In the genomic region with DNA sequence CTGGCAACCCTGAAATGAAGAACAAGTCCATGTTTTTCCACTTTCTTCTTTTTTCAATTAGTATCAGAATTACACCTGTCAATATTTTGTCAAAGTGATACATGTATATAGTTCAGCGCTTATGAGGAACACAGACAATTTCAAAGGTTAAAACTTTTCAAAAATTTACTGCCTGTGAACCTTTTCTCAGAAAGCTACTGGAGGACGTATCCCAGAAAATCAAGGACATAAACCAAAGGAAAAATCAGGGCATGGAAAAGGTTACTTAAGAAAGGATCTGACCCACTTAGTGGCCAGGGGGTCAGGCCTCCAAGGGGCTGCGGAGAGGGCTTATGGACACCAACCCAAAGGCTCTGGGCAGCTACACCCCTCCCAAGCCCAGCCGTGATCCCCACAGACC, we compare ENCODE assay signal across 6 cellular contexts.
"Had no signal": no experiment of that assay in that cellular context is flagged by ENCODE, and none has a peak within 500 bp of the region (broad histone marks: within the 10 kb centered on the region; RNA-seq: fewer than 3 reads in every experiment).

No MANE protein-coding gene starts in this region.

- H3K36me3 ChIP-seq: HAP-1 had no signal

- H3K4me1 ChIP-seq: HAP-1 had no signal

- H3K27ac ChIP-seq: GM23248 had no signal

- DNase-seq: GM23248, GOT3, H7, IMR-90 had no signal

- ATAC-seq: HCT116 had no signal

- H3K4me3 ChIP-seq: GM23248, HAP-1 had no signal
